ENCODE assay signal across 25 cellular contexts in genomic region chr3:3532544-3532943, GRCh38.
A peak's percentile ranks its signal among the peaks of the same experiment; 100 is the strongest.
DNase-seq lines count a peak whose midpoint lies in the region; ATAC-seq, FAIRE-seq and TF ChIP-seq lines count a peak whose summit lies in the region.
"Had no signal": no experiment of that assay in that cellular context is flagged by ENCODE, and none has a peak within 500 bp of the region (broad histone marks: within the 10 kb centered on the region; RNA-seq: fewer than 3 reads in every experiment).

No MANE protein-coding gene starts in this region.

- H3K27ac ChIP-seq in GM12878 (ENCODE audit: control insufficient read depth, insufficient read depth): no peak overlapping the region
- H3K27ac ChIP-seq: BLaER1 had no signal

- TF ChIP-seq CTCF in GM12878 (IDR thresholded peaks at IDR 0.05 in 2 of 3, conservative IDR thresholded peaks at IDR 0.05 in 1 of 3; ENCODE audit: control insufficient read depth in 2 of 3, extremely low read depth in 1 of 3, insufficient read depth in 1 of 3, low read depth in 3 of 3, low read length in 3 of 3) (no peak), lower leg skin (IDR thresholded peaks at IDR 0.05) (no peak)

- CTCF ChIA-PET in GM12878 (lab: Yijun Ruan, JAX): no interaction called here
- CTCF ChIA-PET in activated CD8-positive, alpha-beta memory T cell treated with anti-CD3 and anti-CD28 coated beads, Interleukin-2, amount 10 ng/mL, durations not matched to agents 7 days and 5 days (lab: Charles Lee): no interaction called here

- no peaks in the 10 kb centered on the region for H3K36me3 ChIP-seq in GM12878 (ENCODE audit: control insufficient read depth in 2 of 2, insufficient read depth in 2 of 2, low read length in 1 of 2)
- H3K36me3 ChIP-seq: BE2C, BLaER1 had no signal

- ATAC-seq in GM12878: no peak
- no peak for ATAC-seq in activated CD8-positive, alpha-beta memory T cell treated with anti-CD3 and anti-CD28 coated beads, Interleukin-2, amount 10 ng/mL, durations not matched to agents 7 days and 5 days

- TF ChIP-seq POLR2A in GM12878 (IDR thresholded peaks at IDR 0.05; ENCODE audit: low read depth, low read length) (no peak), lower leg skin (IDR thresholded peaks at IDR 0.05) (no peak)

- H3K9me3 Mint-ChIP-seq in activated CD8-positive, alpha-beta memory T cell treated with anti-CD3 and anti-CD28 coated beads, Interleukin-2, amount 10 ng/mL, durations not matched to agents 7 days and 5 days (ENCODE audit: low read depth): no peaks in the 10 kb centered on the region

- H3K27me3 ChIP-seq in GM12878 (replicated peaks in 1 of 2; ENCODE audit: control insufficient read depth in 2 of 2, insufficient read depth in 2 of 2, low read length in 1 of 2): no peaks in the 10 kb centered on the region; a peak in 1 of 4 replicates
- H3K27me3 ChIP-seq: BE2C, BLaER1 had no signal

- intact Hi-C loops in GM12878 (cut with micrococcal nuclease; ENCODE audit: unreplicated experiment) (no loop called here), lower leg skin (cut with DNase I; ENCODE audit: low total_unique reads) (no loop called here)

- no peaks in the 10 kb centered on the region for H3K79me2 ChIP-seq in GM12878 (ENCODE audit: control insufficient read depth, insufficient read depth, low read length)

- no peaks in the 10 kb centered on the region for H3K27me3 Mint-ChIP-seq in activated CD8-positive, alpha-beta memory T cell treated with anti-CD3 and anti-CD28 coated beads, Interleukin-2, amount 10 ng/mL, durations not matched to agents 7 days and 5 days
- H3K27me3 Mint-ChIP-seq: CD4-positive, alpha-beta memory T cell; CD4-positive, CD25-positive, alpha-beta regulatory T cell; CD8-positive, alpha-beta memory T cell had no signal

- no peak for TF ChIP-seq RAD21 in GM12878 (IDR thresholded peaks at IDR 0.05; ENCODE audit: insufficient read depth, low read depth, low read length)

- POLR2A ChIA-PET in GM12878 (lab: Charles Lee): no interaction called here

- no peaks in the 10 kb centered on the region for H4K20me1 ChIP-seq in GM12878 (ENCODE audit: control insufficient read depth, insufficient read depth)
- H4K20me1 ChIP-seq: BLaER1 had no signal

- SMC1A ChIA-PET in GM12878 (lab: Charles Lee; ENCODE audit: uncharacterized antibody, unreplicated experiment): interaction anchor here (0.6 to 1.1 kb wide), 4 partner anchors 21 to 228 kb away, joined by 3 read pairs; no protein-coding TSS in a partner anchor

- H3K4me3 ChIP-seq in GM12878 (no peak overlapping the region), lower leg skin (ENCODE audit: low read depth, poor library complexity, severe bottlenecking) (no peak overlapping the region)
- H3K4me3 ChIP-seq: BLaER1 had no signal

- H3K9me3 ChIP-seq in GM12878 (replicated peaks; ENCODE audit: control insufficient read depth, insufficient read depth, low read length): no peaks in the 10 kb centered on the region
- H3K9me3 ChIP-seq: BE2C, BLaER1 had no signal

- H3K4me1 Mint-ChIP-seq in activated CD8-positive, alpha-beta memory T cell treated with anti-CD3 and anti-CD28 coated beads, Interleukin-2, amount 10 ng/mL, durations not matched to agents 7 days and 5 days: no peaks in the 10 kb centered on the region
- H3K4me1 Mint-ChIP-seq: CD14-positive monocyte; CD4-positive, alpha-beta memory T cell; CD4-positive, CD25-positive, alpha-beta regulatory T cell; CD8-positive, alpha-beta memory T cell had no signal

- H3K4me3 Mint-ChIP-seq in activated CD8-positive, alpha-beta memory T cell treated with anti-CD3 and anti-CD28 coated beads, Interleukin-2, amount 10 ng/mL, durations not matched to agents 7 days and 5 days: no peak overlapping the region
- H3K4me3 Mint-ChIP-seq: CD14-positive monocyte; CD4-positive, alpha-beta memory T cell; CD4-positive, CD25-positive, alpha-beta regulatory T cell; CD8-positive, alpha-beta memory T cell had no signal

- no peak overlapping the region for H3K4me2 ChIP-seq in GM12878 (ENCODE audit: control insufficient read depth, insufficient read depth)
- H3K4me2 ChIP-seq: BLaER1 had no signal

- in situ Hi-C loops in GM12878 (cut with MboI): no loop called here

- no peak for FAIRE-seq in GM12878 (lab: Jason Lieb, UNC)
- FAIRE-seq: A204.1, GM12891, GM19239 had no signal

- RAD21 ChIA-PET in GM12878 (lab: Charles Lee; ENCODE audit: unreplicated experiment): no interaction called here

- H3K4me1 ChIP-seq in GM12878 (ENCODE audit: control insufficient read depth, insufficient read depth, low read length): no peaks in the 10 kb centered on the region
- H3K4me1 ChIP-seq: BE2C, BLaER1 had no signal

- BruUV-seq in GM12878 (replicated peaks; lab: Mats Ljungman, UMichigan): no TSS peak

- no peak overlapping the region for H3K9ac ChIP-seq in GM12878 (ENCODE audit: control insufficient read depth, insufficient read depth, low read length)
- H3K9ac ChIP-seq: BLaER1 had no signal

- H3K27ac Mint-ChIP-seq in activated CD8-positive, alpha-beta memory T cell treated with anti-CD3 and anti-CD28 coated beads, Interleukin-2, amount 10 ng/mL, durations not matched to agents 7 days and 5 days: no peak overlapping the region
- H3K27ac Mint-ChIP-seq: CD4-positive, alpha-beta memory T cell; CD4-positive, CD25-positive, alpha-beta regulatory T cell; CD8-positive, alpha-beta memory T cell had no signal

- no peaks in the 10 kb centered on the region for H3K36me3 Mint-ChIP-seq in activated CD8-positive, alpha-beta memory T cell treated with anti-CD3 and anti-CD28 coated beads, Interleukin-2, amount 10 ng/mL, durations not matched to agents 7 days and 5 days
- H3K36me3 Mint-ChIP-seq: CD14-positive monocyte; CD4-positive, alpha-beta memory T cell; CD4-positive, CD25-positive, alpha-beta regulatory T cell; CD8-positive, alpha-beta memory T cell had no signal

- no peak for TF ChIP-seq EP300 in GM12878 (IDR thresholded peaks at IDR 0.05; ENCODE audit: borderline replicate concordance in 1 of 2, control insufficient read depth in 1 of 2, low read depth in 2 of 2, low read length in 2 of 2)

- DNase-seq in NAMALWA (ENCODE audit: low spot score) (peak; percentile 1), GM12878 (ENCODE audit: low read depth, low spot score) (no peak), lower leg skin (ENCODE audit: low spot score in 2 of 2) (no peak)
- no peak for DNase-seq in activated CD8-positive, alpha-beta memory T cell treated with anti-CD3 and anti-CD28 coated beads, Interleukin-2, amount 10 ng/mL, durations not matched to agents 7 days and 5 days
- DNase-seq in activated T-cell treated with anti-CD3 and anti-CD28 coated beads, Interleukin-2, amount 50 U/mL, for 1 hour: no peak
- DNase-seq: 8988T; ACHN; BE2C; C1 segment of cervical spinal cord; CD4-positive, alpha-beta memory T cell; CD4-positive, CD25-positive, alpha-beta regulatory T cell; CD8-positive, alpha-beta memory T cell; COR-L47; DMS 273 treated with DMSO at 0.1 percent for 48 hours; DMS153; DMS53; DMS79; DND-41; EL; GDM1 had no signal

- H2AFZ ChIP-seq in GM12878 (ENCODE audit: control insufficient read depth, low read depth, low read length): no peak overlapping the region

TF ChIP-seq in GM12878, 131 proteins besides CTCF, POLR2A, EP300 and RAD21:
- no peak for TF ChIP-seq CHD1 (IDR thresholded peaks at IDR 0.05; ENCODE audit: low read depth, low read length)
- peak; percentile 83 for TF ChIP-seq ZBTB40 (IDR thresholded peaks at IDR 0.05; ENCODE audit: borderline replicate concordance)
- TF ChIP-seq YY1 (IDR thresholded peaks at IDR 0.05; ENCODE audit: low read depth, low read length): no peak
- no peak for TF ChIP-seq SREBF1 (IDR thresholded peaks at IDR 0.05; ENCODE audit: low read length)
- no peak for TF ChIP-seq NRF1 (conservative IDR thresholded peaks at IDR 0.05; ENCODE audit: low read depth, low read length)
- no peak for TF ChIP-seq RAD51 (IDR thresholded peaks at IDR 0.05)
TF ChIP-seq in GM12878: peak in this region for 1.
